Comparison of ENCODE assay signal across 28 cellular contexts in the genomic region with DNA sequence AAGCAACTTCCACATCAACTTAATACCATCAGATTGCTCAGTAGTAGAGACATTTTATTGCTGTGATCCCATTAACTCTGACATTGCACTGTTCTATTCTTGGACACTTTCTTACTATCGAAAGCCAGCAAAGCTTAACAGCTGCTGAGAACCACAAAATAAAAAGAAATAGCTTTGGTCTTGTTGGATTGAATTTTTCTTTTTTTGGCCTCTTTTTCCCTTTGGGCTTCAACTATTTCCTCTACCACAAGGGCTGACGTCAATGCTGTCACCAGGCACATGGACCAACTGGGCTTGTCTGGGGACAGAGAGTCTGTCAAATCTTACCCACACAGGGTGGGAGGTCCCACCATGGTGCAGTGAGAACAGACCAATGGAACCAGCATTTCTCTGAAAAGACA.
A peak's percentile ranks its signal among the peaks of the same experiment; 100 is the strongest.
DNase-seq lines count a peak whose midpoint lies in the region; FAIRE-seq and TF ChIP-seq lines count a peak whose summit lies in the region.
"Had no signal": no experiment of that assay in that cellular context is flagged by ENCODE, and none has a peak within 500 bp of the region (broad histone marks: within the 10 kb centered on the region; RNA-seq: fewer than 3 reads in every experiment).

No MANE protein-coding gene starts in this region.

- H3K27ac ChIP-seq in dorsolateral prefrontal cortex = peak overlapping the region in 41 of 59 donors; percentile 2 to 75 (median 44)
- H3K27ac ChIP-seq in kidney (ENCODE audit: low read depth in 2 of 2, low read length in 2 of 2) = peak overlapping the region in 1 of 2 donors; percentile 43
- H3K27ac ChIP-seq in skeletal muscle tissue (ENCODE audit: low read depth, low read length) = peak overlapping the region; percentile 66
- H3K27ac ChIP-seq: colonic mucosa had no signal

- no peaks in the 10 kb centered on the region for H3K27me3 ChIP-seq in dorsolateral prefrontal cortex
- no peaks in the 10 kb centered on the region for H3K27me3 ChIP-seq in skeletal muscle tissue (ENCODE audit: control insufficient read depth in 3 of 3, insufficient read depth in 3 of 3, low read length in 3 of 3)
- H3K27me3 ChIP-seq: colonic mucosa, sigmoid colon had no signal

- H3K9me3 ChIP-seq in kidney (ENCODE audit: control insufficient read depth in 1 of 2, low read length in 2 of 2) = no peaks in the 10 kb centered on the region
- H3K9me3 ChIP-seq in skeletal muscle tissue (ENCODE audit: control insufficient read depth in 3 of 3, low read length in 3 of 3) = no peaks in the 10 kb centered on the region
- H3K9me3 ChIP-seq: colonic mucosa had no signal

- intact Hi-C loops in dorsolateral prefrontal cortex (cut with DNase I) = no loop called here
- intact Hi-C loops in kidney (cut with DNase I) = loop anchor here (10.0 kb wide), 1 partner anchor 161 kb away; no protein-coding TSS in a partner anchor

- no peak overlapping the region for H3K4me3 ChIP-seq in dorsolateral prefrontal cortex
- no peak overlapping the region for H3K4me3 ChIP-seq in kidney (ENCODE audit: low read length in 2 of 2)
- no peak overlapping the region for H3K4me3 ChIP-seq in skeletal muscle tissue (ENCODE audit: low read length in 3 of 3)
- H3K4me3 ChIP-seq: colonic mucosa, K562, sigmoid colon had no signal

- H3K36me3 ChIP-seq in kidney (ENCODE audit: control insufficient read depth in 1 of 2, insufficient read depth in 2 of 2, low read length in 2 of 2) (no peaks in the 10 kb centered on the region), skeletal muscle tissue (ENCODE audit: control insufficient read depth in 3 of 3, insufficient read depth in 3 of 3, low read length in 3 of 3) (peaks cover 0 to 4% (median 3%) of the 10 kb centered on the region in 3 donors)
- H3K36me3 ChIP-seq: colonic mucosa, sigmoid colon had no signal

- no peak for FAIRE-seq in kidney (lab: Jason Lieb, UNC)
- FAIRE-seq: A204.1, GM18507, HTR-8/SVneo, K562 had no signal

- H3K9ac ChIP-seq in kidney (ENCODE audit: low read length in 2 of 2) (no peak overlapping the region), skeletal muscle tissue (ENCODE audit: low read depth in 1 of 3, low read length in 3 of 3) (peak overlapping the region in 1 of 3 donors; percentile 30)

- DNase-seq in AG20443 (ENCODE audit: low spot score) = peak; percentile 21
- no peak for DNase-seq in dorsolateral prefrontal cortex
- peak; percentile 79 for DNase-seq in kidney
- DNase-seq in MV-4-11 (lab: John Stamatoyannopoulos, UW) = no peak
- DNase-seq in epidermal melanocyte (ENCODE audit: insufficient read length, low spot score) = no peak
- DNase-seq in COLO668 (lab: John Stamatoyannopoulos, UW; ENCODE audit: unreplicated experiment) = no peak
- DNase-seq in cerebellar cortex (ENCODE audit: low spot score) = no peak
- DNase-seq: activated CD4-positive, alpha-beta T cell treated with anti-CD3 and anti-CD28 coated beads, Interleukin-2, amount 10 ng/mL, durations not matched to agents 24 days and 14 days; AML-193; CD4-positive, alpha-beta memory T cell; colonic mucosa; effector memory CD8-positive, alpha-beta T cell; EL; erythroblast; H7; head of caudate nucleus; mesenchymal stem cell; NCI-H1105; NCI-H187 treated with DMSO at 0.1 percent for 48 hours; NCI-H2171; NCI-H510A; sigmoid colon; stimulated activated CD4-positive, alpha-beta T cell treated with anti-CD3 and anti-CD28 coated beads, Interleukin-15, amount 100 ng/mL, for 24 hours had no signal

- TF ChIP-seq CTCF in dorsolateral prefrontal cortex (IDR thresholded peaks at IDR 0.05 in 54 of 56, conservative IDR thresholded peaks at IDR 0.05 in 2 of 56; ENCODE audit: low read depth in 1 of 56, partially characterized antibody in 56 of 56) = no peak
- TF ChIP-seq CTCF in kidney (IDR thresholded peaks at IDR 0.05; ENCODE audit: borderline replicate concordance, extremely low read depth, insufficient read depth) = no peak

- H3K4me1 ChIP-seq in kidney (ENCODE audit: control insufficient read depth in 1 of 2, insufficient read depth in 1 of 2, low read depth in 1 of 2, low read length in 2 of 2) = no peaks in the 10 kb centered on the region
- H3K4me1 ChIP-seq in skeletal muscle tissue (ENCODE audit: control insufficient read depth in 3 of 3, insufficient read depth in 3 of 3, low read length in 3 of 3) = peaks cover 20 to 28% (median 21%) of the 10 kb centered on the region in 3 donors
- H3K4me1 ChIP-seq: colonic mucosa, sigmoid colon had no signal

Comparison
In these comparisons a context has a peak if more than half of its experiments do, and no peak if none do; other contexts are left out.
1. DNase-seq: peak in AG20443 (single experiment) and kidney (single experiment); none in dorsolateral prefrontal cortex (0 of 10), MV-4-11 (single experiment), epidermal melanocyte (single experiment), COLO668 (single experiment) and cerebellar cortex (single experiment).